1 cellular context compared by ENCODE assay signal in the genomic region with DNA sequence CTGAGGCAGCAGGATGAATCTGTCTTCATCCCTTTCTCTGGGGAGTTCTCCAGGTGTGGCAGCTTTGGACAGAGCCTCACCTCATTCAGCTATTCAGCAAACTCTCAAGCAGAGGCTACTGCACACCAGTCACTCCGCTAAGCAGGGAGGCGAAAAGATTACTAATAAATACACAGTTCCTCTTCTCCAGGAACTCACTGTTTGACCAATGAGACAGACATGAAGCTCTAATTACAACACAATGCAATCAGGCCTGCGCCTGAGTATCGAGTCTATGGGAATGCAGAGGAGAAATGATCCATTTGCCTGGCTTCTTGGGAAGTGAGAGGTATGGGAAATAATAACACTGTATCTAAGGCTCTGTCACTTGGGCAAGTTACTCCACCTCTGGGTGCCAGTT.
TF ChIP-seq lines count a peak whose summit lies in the region.

No MANE protein-coding gene starts in this region.

TF ChIP-seq in K562, 482 proteins besides CTCF, POLR2A, EP300 and RAD21 (continued from another document):
- TF ChIP-seq ZFPM2 (CRISPR knock-in tag; IDR thresholded peaks at IDR 0.05), result no peak
TF ChIP-seq in K562: peak in this region for 1.
